3 cellular contexts compared by ENCODE assay signal in genomic region chr9:120453792-120454191, GRCh38.
"Had no signal": no experiment of that assay in that cellular context is flagged by ENCODE, and none has a peak within 500 bp of the region (broad histone marks: within the 10 kb centered on the region; RNA-seq: fewer than 3 reads in every experiment).

No MANE protein-coding gene starts in this region.

- DNase-seq: GDM1, GF-D8 had no signal

- H3K4me3 ChIP-seq: GM12878 had no signal

- ATAC-seq: GM12878 had no signal
